In the genomic region with DNA sequence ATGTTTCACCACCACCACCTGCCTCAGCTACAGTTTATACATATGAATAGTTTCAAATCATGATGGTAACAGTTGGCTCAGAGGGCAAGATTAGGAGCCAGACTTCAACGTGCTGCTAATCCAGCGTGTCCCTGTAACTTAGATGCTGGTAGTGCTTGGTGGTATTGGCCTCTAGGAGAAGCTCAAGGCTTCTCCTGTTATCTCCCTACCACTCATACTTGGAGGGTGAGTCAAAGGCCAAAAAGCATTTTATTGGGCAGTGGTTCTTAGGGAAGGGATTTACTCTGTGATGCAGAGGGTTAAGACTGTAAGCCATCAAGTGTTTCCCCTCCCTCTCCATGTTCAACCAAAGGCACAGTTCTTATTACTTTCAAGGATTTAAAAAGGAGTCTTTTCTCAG, we compare ENCODE assay signal across 6 cellular contexts.
DNase-seq lines count a peak whose midpoint lies in the region; ATAC-seq, FAIRE-seq and TF ChIP-seq lines count a peak whose summit lies in the region.
"Not testable (repeated sequence)": the region's sequence is repeated elsewhere in the genome, so short reads cannot be mapped to it uniquely, and the experiment has no call there.

No MANE protein-coding gene starts in this region.

- H3K27me3 Mint-ChIP-seq in GM23338 (ENCODE audit: insufficient read depth, low read depth, poor library complexity), result not testable (repeated sequence)

- not testable (repeated sequence) for TF ChIP-seq RAD21 in K562 (CRISPR knock-in tag; conservative IDR thresholded peaks at IDR 0.05 in 1 of 2, IDR thresholded peaks at IDR 0.05 in 1 of 2)

- not testable (repeated sequence) for H3K36me3 Mint-ChIP-seq in GM23338 (ENCODE audit: low read depth)

- not testable (repeated sequence) for H3K9me2 ChIP-seq in GM23338 (ENCODE audit: insufficient read depth)

- H3K9ac ChIP-seq in K562 (ENCODE audit: insufficient read depth in 1 of 2, low read depth in 2 of 2, low read length in 2 of 2); keratinocyte (ENCODE audit: control insufficient read depth, extremely low read depth, insufficient read depth, low read length): not testable (repeated sequence)

- not testable (repeated sequence) for H3K27ac ChIP-seq in GM23338 (ENCODE audit: low read depth); RWPE2 (ENCODE audit: poor library complexity, severe bottlenecking); K562 (ENCODE audit: extremely low read depth, low read depth, low read length); keratinocyte (ENCODE audit: control insufficient read depth, insufficient read depth, low read length)

- intact Hi-C loops in K562 (cut with micrococcal nuclease), result not testable (repeated sequence)

- not testable (repeated sequence) for H3K4me1 ChIP-seq in GM23338 (ENCODE audit: insufficient read depth); RWPE2 (ENCODE audit: insufficient read depth, poor library complexity, severe bottlenecking); K562 (replicated peaks in 1 of 2; ENCODE audit: control insufficient read depth in 2 of 2, insufficient read depth in 2 of 2, low read length in 2 of 2); keratinocyte (ENCODE audit: control insufficient read depth, extremely low read depth, insufficient read depth, low read length)

- not testable (repeated sequence) for H3K4me3 ChIP-seq in GM23338; RWPE2 (ENCODE audit: severe bottlenecking); K562; keratinocyte (ENCODE audit: control insufficient read depth in 2 of 3, extremely low read depth in 1 of 3, insufficient read depth in 2 of 3, low read depth in 1 of 3, low read length in 3 of 3)

- POLR2A ChIA-PET in K562 (lab: Yijun Ruan, JAX), result not testable (repeated sequence)

- not testable (repeated sequence) for H3K27me3 ChIP-seq in GM23338 (ENCODE audit: insufficient read depth); RWPE2 (ENCODE audit: insufficient read depth, poor library complexity, severe bottlenecking); K562 (ENCODE audit: control insufficient read depth in 2 of 2, insufficient read depth in 2 of 2, low read length in 2 of 2); keratinocyte (ENCODE audit: control insufficient read depth, extremely low read depth, insufficient read depth, low read length)

- dilution Hi-C loops in keratinocyte (cut with MboI; ENCODE audit: extremely low pct_ligation_motif_present, low sequenced_read_pairs), result not testable (repeated sequence)

- not testable (repeated sequence) for TF ChIP-seq CTCF in D721Med (IDR thresholded peaks at IDR 0.05; ENCODE audit: insufficient read depth, missing control alignments); GM23338 (conservative IDR thresholded peaks at IDR 0.05; ENCODE audit: low read depth in 2 of 2); RWPE2 (IDR thresholded peaks at IDR 0.05; ENCODE audit: poor library complexity, severe bottlenecking); K562 (IDR thresholded peaks at IDR 0.05 in 2 of 3, conservative IDR thresholded peaks at IDR 0.05 in 1 of 3; ENCODE audit: insufficient read depth in 2 of 3, low read depth in 1 of 3, low read length in 3 of 3); keratinocyte (optimal IDR thresholded peaks at IDR 0.05 in 1 of 3, IDR thresholded peaks at IDR 0.05 in 1 of 3, conservative IDR thresholded peaks at IDR 0.05 in 1 of 3; ENCODE audit: extremely low read depth in 1 of 3, insufficient read depth in 2 of 3, low read length in 3 of 3)

- H3K36me3 ChIP-seq in GM23338 (ENCODE audit: insufficient read depth); RWPE2 (ENCODE audit: low read depth); K562 (ENCODE audit: control insufficient read depth, insufficient read depth, low read length); keratinocyte (ENCODE audit: control insufficient read depth in 2 of 2, extremely low read depth in 1 of 2, insufficient read depth in 2 of 2, low read length in 2 of 2): not testable (repeated sequence)

- H2AFZ ChIP-seq in GM23338; K562 (ENCODE audit: low read depth, low read length); keratinocyte (ENCODE audit: control insufficient read depth, low read length): not testable (repeated sequence)

- CTCF ChIA-PET in K562 (lab: Yijun Ruan, JAX; ENCODE audit: low intra/inter-chr PET ratio), result not testable (repeated sequence)

- not testable (repeated sequence) for TF ChIP-seq EP300 in K562 (IDR thresholded peaks at IDR 0.05; ENCODE audit: low read length)

- not testable (repeated sequence) for TF ChIP-seq POLR2A in K562 (conservative IDR thresholded peaks at IDR 0.05)

- H3K27ac Mint-ChIP-seq in GM23338, result not testable (repeated sequence)

- ATAC-seq in GM23338 (peak; percentile 48), RWPE2 (ENCODE audit: low read depth) (peak; percentile 33; the same call in 1 of the 3 replicates), K562 (peak; percentile 58)

- not testable (repeated sequence) for H3K9me3 ChIP-seq in RWPE2 (ENCODE audit: severe bottlenecking); K562 (replicated peaks; ENCODE audit: control insufficient read depth, insufficient read depth, low read depth, low read length); keratinocyte (ENCODE audit: control insufficient read depth, low read depth, low read length)

- not testable (repeated sequence) for H4K20me1 ChIP-seq in GM23338 (replicated peaks; ENCODE audit: insufficient read depth); K562 (replicated peaks; ENCODE audit: control insufficient read depth, insufficient read depth, low read length); keratinocyte (ENCODE audit: control insufficient read depth, extremely low read depth, insufficient read depth, low read length)

- WGBS in K562 (ENCODE audit: insufficient coverage, low coverage, missing lambda C conversion rate), result no CpG with 5 or more reads among the region's 2 CpGs

- H3K79me2 ChIP-seq in GM23338 (replicated peaks; ENCODE audit: insufficient read depth); K562 (ENCODE audit: control insufficient read depth, insufficient read depth, low read length); keratinocyte (ENCODE audit: control insufficient read depth, insufficient read depth, low read length): not testable (repeated sequence)

- H3F3A ChIP-seq in GM23338 (replicated peaks; ENCODE audit: low read depth), result not testable (repeated sequence)

- in situ Hi-C loops in K562 (cut with MboI), result not testable (repeated sequence)

- FAIRE-seq in D721Med (lab: Jason Lieb, UNC) (peak; percentile 53), HTR-8/SVneo (lab: Jason Lieb, UNC) (peak; percentile 90), K562 (lab: Jason Lieb, UNC) (peak; percentile 89), keratinocyte (lab: Jason Lieb, UNC) (peak; percentile 99)

- not testable (repeated sequence) for H3K9me1 ChIP-seq in K562 (ENCODE audit: control insufficient read depth, insufficient read depth, low read length); keratinocyte (ENCODE audit: control insufficient read depth, extremely low read depth, insufficient read depth, low read length)

- BruUV-seq in K562 (replicated peaks; lab: Mats Ljungman, UMichigan), result not testable (repeated sequence)

- DNase-seq in D721Med (ENCODE audit: insufficient read length, low spot score); GM23338 (ENCODE audit: low spot score); HTR-8/SVneo (ENCODE audit: insufficient read length, low spot score); RWPE2 (ENCODE audit: low spot score); K562 (ENCODE audit: extremely low read depth in 1 of 4, low spot score in 3 of 4); keratinocyte (ENCODE audit: low read depth, low spot score): not testable (repeated sequence)

- H3K9me3 Mint-ChIP-seq in GM23338, result not testable (repeated sequence)

- not testable (repeated sequence) for H3K4me1 Mint-ChIP-seq in GM23338

- H3K4me3 Mint-ChIP-seq in GM23338, result not testable (repeated sequence)

- not testable (repeated sequence) for H3K4me2 ChIP-seq in GM23338; K562 (ENCODE audit: insufficient read depth, low read length); keratinocyte (ENCODE audit: control insufficient read depth, extremely low read depth, insufficient read depth, low read depth, low read length)
